Comparison of ENCODE assay signal across 10 cellular contexts in genomic region chr11:133957926-133958325, GRCh38. TPM values are rescaled to one million over a fixed set of nuclear protein-coding genes. Genes with fewer than 3 reads are reported as not detected.
DNase-seq lines count a peak whose midpoint lies in the region; ATAC-seq and TF ChIP-seq lines count a peak whose summit lies in the region.
"Had no signal": no experiment of that assay in that cellular context is flagged by ENCODE, and none has a peak within 500 bp of the region (broad histone marks: within the 10 kb centered on the region; RNA-seq: fewer than 3 reads in every experiment).

No MANE protein-coding gene starts in this region.

- no peaks in the 10 kb centered on the region for H3K36me3 Mint-ChIP-seq in activated T-cell treated with anti-CD3 and anti-CD28 coated beads, Interleukin-2, amount 50 U/mL, for 4 hours (ENCODE audit: insufficient read depth)
- H3K36me3 Mint-ChIP-seq in WTC11 (peaks cover 4% of the 10 kb centered on the region; the same call in 1 of the 2 replicates), immature natural killer cell (no peaks in the 10 kb centered on the region)

- no peak for TF ChIP-seq POLR2A in spleen (IDR thresholded peaks at IDR 0.05)

- WGBS in spleen, 5 donors = 48 to 68% (median 59%) methylated on average over 7 of the region's 7 CpGs

- H3K27ac ChIP-seq in thoracic aorta = peak overlapping the region; percentile 93 to 94
- H3K27ac ChIP-seq in spleen = no peak overlapping the region

- H3K36me3 ChIP-seq in thoracic aorta (no peaks in the 10 kb centered on the region), H7 (replicated peaks; ENCODE audit: control insufficient read depth, insufficient read depth, low read length) (no peaks in the 10 kb centered on the region; the same call in 1 of the 2 replicates), spleen (no peaks in the 10 kb centered on the region)

- H3K4me3 ChIP-seq in thoracic aorta = peak overlapping the region; percentile 81
- H3K4me3 ChIP-seq in H7 (ENCODE audit: insufficient read depth, low read depth, low read length) = no peak overlapping the region; the same call in 1 of the 2 replicates
- peak overlapping the region in 2 of 8 donors; percentile 68 to 90 for H3K4me3 ChIP-seq in spleen

- no peak for DNase-seq in activated T-cell treated with anti-CD3 and anti-CD28 coated beads, Interleukin-2, amount 50 U/mL, for 4 hours
- no peak for DNase-seq in activated T-cell treated with anti-CD3 and anti-CD28 coated beads, Interleukin-2, amount 50 U/mL, for 1 hour
- no peak for DNase-seq in WTC11 (ENCODE audit: low spot score)
- DNase-seq in immature natural killer cell = no peak
- DNase-seq in thoracic aorta (ENCODE audit: low spot score) = no peak
- no peak for DNase-seq in H7
- DNase-seq in spleen = no peak
- DNase-seq: kidney, RPMI8226 had no signal

- peaks cover 35% of the 10 kb centered on the region for H3K4me1 Mint-ChIP-seq in activated T-cell treated with anti-CD3 and anti-CD28 coated beads, Interleukin-2, amount 50 U/mL, for 4 hours (ENCODE audit: low read depth)
- H3K4me1 Mint-ChIP-seq in WTC11 (peaks cover 37% of the 10 kb centered on the region), immature natural killer cell (peaks cover 18 to 24% of the 10 kb centered on the region in 2 donors)

- H3K27me3 Mint-ChIP-seq in activated T-cell treated with anti-CD3 and anti-CD28 coated beads, Interleukin-2, amount 50 U/mL, for 4 hours (ENCODE audit: low read depth) = peaks cover 18% of the 10 kb centered on the region
- H3K27me3 Mint-ChIP-seq in WTC11 (ENCODE audit: low read depth) (peaks cover 49% of the 10 kb centered on the region), immature natural killer cell (ENCODE audit: low read depth in 3 of 3) (peaks cover 16 to 26% (median 21%) of the 10 kb centered on the region in 3 donors)

- H3K4me3 Mint-ChIP-seq in activated T-cell treated with anti-CD3 and anti-CD28 coated beads, Interleukin-2, amount 50 U/mL, for 4 hours = peak overlapping the region; percentile 88
- peak overlapping the region; percentile 86 for H3K4me3 Mint-ChIP-seq in WTC11
- peak overlapping the region; percentile 82 to 88 (median 83) for H3K4me3 Mint-ChIP-seq in immature natural killer cell

- POLR2A ChIA-PET in WTC11 (lab: Charles Lee) = no interaction called here

- TF ChIP-seq CTCF in WTC11 (IDR thresholded peaks at IDR 0.05) (no peak), thoracic aorta (IDR thresholded peaks at IDR 0.05) (no peak), spleen (IDR thresholded peaks at IDR 0.05 in 8 of 11, conservative IDR thresholded peaks at IDR 0.05 in 3 of 11) (no peak)

- H3K27ac Mint-ChIP-seq in WTC11 (no peak overlapping the region), immature natural killer cell (no peak overlapping the region)

- CTCF ChIA-PET in WTC11 (lab: Charles Lee) = interaction anchor here (1.0 to 4.6 kb wide), 5 partner anchors 11 to 92 kb away, joined by 3 to 25 read pairs (median 7); no protein-coding TSS in a partner anchor

- H3K9me3 ChIP-seq in thoracic aorta (no peaks in the 10 kb centered on the region), spleen (no peaks in the 10 kb centered on the region)

- H3K9me3 Mint-ChIP-seq in activated T-cell treated with anti-CD3 and anti-CD28 coated beads, Interleukin-2, amount 50 U/mL, for 4 hours = no peaks in the 10 kb centered on the region
- H3K9me3 Mint-ChIP-seq in WTC11 (peaks cover 9% of the 10 kb centered on the region), immature natural killer cell (no peaks in the 10 kb centered on the region)

- ATAC-seq in activated T-cell treated with anti-CD3 and anti-CD28 coated beads, Interleukin-2, amount 50 U/mL, for 4 hours = no peak
- ATAC-seq in WTC11 (no peak), thoracic aorta (ENCODE audit: insufficient number of reproducible peaks, low FRiP score, low read depth) (no peak), HG03025 (IDR thresholded peaks at IDR 0.05; ENCODE audit: low FRiP score, unreplicated experiment) (no peak)

- H3K4me1 ChIP-seq in thoracic aorta (ENCODE audit: control insufficient read depth in 1 of 2, low read depth in 2 of 2) = peaks cover 0 to 33% of the 10 kb centered on the region in 2 donors
- H3K4me1 ChIP-seq in spleen = peaks cover 18 to 52% (median 40%) of the 10 kb centered on the region in 6 donors

- H3K27me3 ChIP-seq in thoracic aorta (replicated peaks; ENCODE audit: insufficient read depth) (no peaks in the 10 kb centered on the region), H7 (ENCODE audit: control insufficient read depth, insufficient read depth, low read length) (peaks cover 27% of the 10 kb centered on the region), spleen (replicated peaks in 1 of 7) (peaks cover 3 to 72% (median 29%) of the 10 kb centered on the region in 7 donors)

- intact Hi-C loops in spleen (cut with DNase I; ENCODE audit: low total_unique reads) = no loop called here

TF ChIP-seq in WTC11, 78 proteins besides CTCF, POLR2A, EP300 and RAD21:
- TF ChIP-seq, protein P1, sequence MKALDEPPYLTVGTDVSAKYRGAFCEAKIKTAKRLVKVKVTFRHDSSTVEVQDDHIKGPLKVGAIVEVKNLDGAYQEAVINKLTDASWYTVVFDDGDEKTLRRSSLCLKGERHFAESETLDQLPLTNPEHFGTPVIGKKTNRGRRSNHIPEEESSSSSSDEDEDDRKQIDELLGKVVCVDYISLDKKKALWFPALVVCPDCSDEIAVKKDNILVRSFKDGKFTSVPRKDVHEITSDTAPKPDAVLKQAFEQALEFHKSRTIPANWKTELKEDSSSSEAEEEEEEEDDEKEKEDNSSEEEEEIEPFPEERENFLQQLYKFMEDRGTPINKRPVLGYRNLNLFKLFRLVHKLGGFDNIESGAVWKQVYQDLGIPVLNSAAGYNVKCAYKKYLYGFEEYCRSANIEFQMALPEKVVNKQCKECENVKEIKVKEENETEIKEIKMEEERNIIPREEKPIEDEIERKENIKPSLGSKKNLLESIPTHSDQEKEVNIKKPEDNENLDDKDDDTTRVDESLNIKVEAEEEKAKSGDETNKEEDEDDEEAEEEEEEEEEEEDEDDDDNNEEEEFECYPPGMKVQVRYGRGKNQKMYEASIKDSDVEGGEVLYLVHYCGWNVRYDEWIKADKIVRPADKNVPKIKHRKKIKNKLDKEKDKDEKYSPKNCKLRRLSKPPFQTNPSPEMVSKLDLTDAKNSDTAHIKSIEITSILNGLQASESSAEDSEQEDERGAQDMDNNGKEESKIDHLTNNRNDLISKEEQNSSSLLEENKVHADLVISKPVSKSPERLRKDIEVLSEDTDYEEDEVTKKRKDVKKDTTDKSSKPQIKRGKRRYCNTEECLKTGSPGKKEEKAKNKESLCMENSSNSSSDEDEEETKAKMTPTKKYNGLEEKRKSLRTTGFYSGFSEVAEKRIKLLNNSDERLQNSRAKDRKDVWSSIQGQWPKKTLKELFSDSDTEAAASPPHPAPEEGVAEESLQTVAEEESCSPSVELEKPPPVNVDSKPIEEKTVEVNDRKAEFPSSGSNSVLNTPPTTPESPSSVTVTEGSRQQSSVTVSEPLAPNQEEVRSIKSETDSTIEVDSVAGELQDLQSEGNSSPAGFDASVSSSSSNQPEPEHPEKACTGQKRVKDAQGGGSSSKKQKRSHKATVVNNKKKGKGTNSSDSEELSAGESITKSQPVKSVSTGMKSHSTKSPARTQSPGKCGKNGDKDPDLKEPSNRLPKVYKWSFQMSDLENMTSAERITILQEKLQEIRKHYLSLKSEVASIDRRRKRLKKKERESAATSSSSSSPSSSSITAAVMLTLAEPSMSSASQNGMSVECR (CRISPR knock-in tag; IDR thresholded peaks at IDR 0.05; ENCODE audit: borderline replicate concordance) = no peak
- TF ChIP-seq, protein P2, sequence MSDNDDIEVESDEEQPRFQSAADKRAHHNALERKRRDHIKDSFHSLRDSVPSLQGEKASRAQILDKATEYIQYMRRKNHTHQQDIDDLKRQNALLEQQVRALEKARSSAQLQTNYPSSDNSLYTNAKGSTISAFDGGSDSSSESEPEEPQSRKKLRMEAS (CRISPR knock-in tag; IDR thresholded peaks at IDR 0.05) = peak; percentile 5; the same call in 1 of the 2 replicates

RNA-seq across cellular contexts. Expression of gene IGSF9B, which starts 1.2 kb away (rescaled TPM):
- total RNA-seq in activated T-cell treated with anti-CD3 and anti-CD28 coated beads, Interleukin-2, amount 50 U/mL, for 4 hours = 10 to 100 TPM; 18.7 to 22.3 (median 22.1) TPM
- total RNA-seq in WTC11 (2021) = 52.7 to 57.1 TPM (median 55.2 TPM) in 3 replicates
- polyA plus RNA-seq in immature natural killer cell = under 1 TPM in 2 of 3 donors, not detected in 1; 0.22 to 0.45 TPM
- 10 to 100 TPM; 67.1 to 77.2 TPM for total RNA-seq in thoracic aorta
- 6.1 and 12.4 TPM in 2 replicates for total RNA-seq in H7 (2014; rRNA removed; shearing (Covaris generic))
- 10 to 100 TPM in 1 of 7 donors, 1 to 10 TPM in 6; 2.4 to 11.2 (median 6.6) TPM for total RNA-seq in spleen
- polyA plus RNA-seq in spleen = 1 to 10 TPM in 2 of 3 donors, under 1 TPM in 1; 0.50 to 2.6 (median 1.6) TPM

Comparison
In these comparisons a context has a peak if more than half of its experiments do, and no peak if none do; other contexts are left out.
1. H3K27ac ChIP-seq: peak in thoracic aorta (2 of 2); none in spleen (0 of 8).
2. Peak in every context shown above with its lines, with median percentiles within 50 percentile points of each other: H3K4me3 Mint-ChIP-seq.